Comparison of ENCODE assay signal across 9 cellular contexts in genomic region chr9:114718801-114719221, GRCh38.
DNase-seq lines count a peak whose midpoint lies in the region; ATAC-seq and FAIRE-seq lines count a peak whose summit lies in the region.
"Had no signal": no experiment of that assay in that cellular context is flagged by ENCODE, and none has a peak within 500 bp of the region (broad histone marks: within the 10 kb centered on the region; RNA-seq: fewer than 3 reads in every experiment).

No MANE protein-coding gene starts in this region.

- peak; percentile 74 for FAIRE-seq in RCC 7860 (lab: Jason Lieb, UNC)
- FAIRE-seq: endometrium had no signal

- H3K27me3 Mint-ChIP-seq in activated naive CD4-positive, alpha-beta T cell treated with anti-CD3 and anti-CD28 coated beads, Interleukin-2, amount 10 ng/mL, durations not matched to agents 7 days and 5 days, result peaks cover 4% of the 10 kb centered on the region

- peaks cover 50% of the 10 kb centered on the region for H3K36me3 Mint-ChIP-seq in activated naive CD4-positive, alpha-beta T cell treated with anti-CD3 and anti-CD28 coated beads, Interleukin-2, amount 10 ng/mL, durations not matched to agents 7 days and 5 days

- H3K27ac Mint-ChIP-seq in activated naive CD4-positive, alpha-beta T cell treated with anti-CD3 and anti-CD28 coated beads, Interleukin-2, amount 10 ng/mL, durations not matched to agents 7 days and 5 days, result peak overlapping the region; percentile 97

- peaks cover 30% of the 10 kb centered on the region for H3K9me3 Mint-ChIP-seq in activated naive CD4-positive, alpha-beta T cell treated with anti-CD3 and anti-CD28 coated beads, Interleukin-2, amount 10 ng/mL, durations not matched to agents 7 days and 5 days

- ATAC-seq in GM19455 (IDR thresholded peaks at IDR 0.05; ENCODE audit: unreplicated experiment), result peak; percentile 70
- no peak for ATAC-seq in GM19395 (IDR thresholded peaks at IDR 0.05; ENCODE audit: unreplicated experiment)

- H3K4me1 Mint-ChIP-seq in activated naive CD4-positive, alpha-beta T cell treated with anti-CD3 and anti-CD28 coated beads, Interleukin-2, amount 10 ng/mL, durations not matched to agents 7 days and 5 days, result peaks cover 75% of the 10 kb centered on the region

- DNase-seq in RCC 7860 (ENCODE audit: low spot score), result peak; percentile 81
- peak; percentile 96 for DNase-seq in activated naive CD4-positive, alpha-beta T cell treated with anti-CD3 and anti-CD28 coated beads, Interleukin-2, amount 10 ng/mL, durations not matched to agents 7 days and 5 days
- DNase-seq in stimulated activated CD4-positive, alpha-beta T cell treated with anti-CD3 and anti-CD28 coated beads, TNF-alpha, amount 100 ng/mL, for 48 hours (ENCODE audit: low read depth in 3 of 3), result peak; percentile 86 to 94 (median 86)
- no peak for DNase-seq in NAMALWA (ENCODE audit: low spot score)
- DNase-seq in NCI-H774 (lab: John Stamatoyannopoulos, UW), result no peak
- no peak for DNase-seq in AG08396 (ENCODE audit: low spot score)

- H3K4me3 Mint-ChIP-seq in activated naive CD4-positive, alpha-beta T cell treated with anti-CD3 and anti-CD28 coated beads, Interleukin-2, amount 10 ng/mL, durations not matched to agents 7 days and 5 days, result peak overlapping the region; percentile 5

- CTCF ChIA-PET in activated naive CD4-positive, alpha-beta T cell treated with anti-CD3 and anti-CD28 coated beads, Interleukin-2, amount 10 ng/mL, durations not matched to agents 7 days and 5 days (lab: Charles Lee), result interaction anchor here (0.6 to 2.6 kb wide), 13 partner anchors 8 to 188 kb away, joined by 3 to 12 read pairs (median 5); no protein-coding TSS in a partner anchor

Comparison
In these comparisons a context has a peak if more than half of its experiments do, and no peak if none do; other contexts are left out.
1. DNase-seq: peak in RCC 7860 (single experiment), activated naive CD4-positive, alpha-beta T cell treated with anti-CD3 and anti-CD28 coated beads, Interleukin-2, amount 10 ng/mL, durations not matched to agents 7 days and 5 days (single experiment) and stimulated activated CD4-positive, alpha-beta T cell treated with anti-CD3 and anti-CD28 coated beads, TNF-alpha, amount 100 ng/mL, for 48 hours (3 of 3); none in NAMALWA (single experiment), NCI-H774 (single experiment) and AG08396 (single experiment).